Comparison of ENCODE assay signal across 16 cellular contexts in genomic region chr17:56038136-56038535, GRCh38.
"Had no signal": no experiment of that assay in that cellular context is flagged by ENCODE, and none has a peak within 500 bp of the region (broad histone marks: within the 10 kb centered on the region; RNA-seq: fewer than 3 reads in every experiment).

No MANE protein-coding gene starts in this region.

- H3K4me1 ChIP-seq: foreskin keratinocyte, right atrium auricular region, sigmoid colon had no signal

- H3K27ac ChIP-seq: coronary artery, foreskin keratinocyte, ovary, right atrium auricular region, sigmoid colon had no signal

- H3K9me3 Mint-ChIP-seq: endodermal cell; naive thymus-derived CD4-positive, alpha-beta T cell; neural crest cell had no signal

- ATAC-seq: foreskin keratinocyte; left cardiac atrium; naive thymus-derived CD4-positive, alpha-beta T cell had no signal

- H3K27ac Mint-ChIP-seq: endodermal cell; naive thymus-derived CD4-positive, alpha-beta T cell had no signal

- DNase-seq: effector CD4-positive, alpha-beta T cell; endodermal cell; erythroblast; foreskin keratinocyte; kidney; left cardiac atrium; mesendoderm; naive thymus-derived CD4-positive, alpha-beta T cell; ovary; sigmoid colon; small intestine; stimulated activated CD4-positive, alpha-beta T cell treated with anti-CD3 and anti-CD28 coated beads, Interleukin-12 subunit alpha, Interleukin-12 subunit beta, amount 100 ng/mL, for 4 hours; stimulated activated naive CD4-positive, alpha-beta T cell had no signal

- H3K9me3 ChIP-seq: ovary, right atrium auricular region, sigmoid colon had no signal

- H3K27me3 ChIP-seq: foreskin keratinocyte, ovary, right atrium auricular region, sigmoid colon had no signal

- H3K4me3 ChIP-seq: coronary artery, ovary, right atrium auricular region, sigmoid colon had no signal

- H3K4me1 Mint-ChIP-seq: endodermal cell; naive thymus-derived CD4-positive, alpha-beta T cell; neural crest cell had no signal

- H3K4me3 Mint-ChIP-seq: endodermal cell; naive thymus-derived CD4-positive, alpha-beta T cell; neural crest cell had no signal

- H3K36me3 ChIP-seq: ovary, right atrium auricular region, sigmoid colon had no signal

- H3K36me3 Mint-ChIP-seq: naive thymus-derived CD4-positive, alpha-beta T cell had no signal
